In genomic region chr21:17139696-17140095, GRCh38 we compare ENCODE assay signal across 9 cellular contexts.
A peak's percentile ranks its signal among the peaks of the same experiment; 100 is the strongest.
DNase-seq lines count a peak whose midpoint lies in the region; ATAC-seq and TF ChIP-seq lines count a peak whose summit lies in the region.
"Had no signal": no experiment of that assay in that cellular context is flagged by ENCODE, and none has a peak within 500 bp of the region (broad histone marks: within the 10 kb centered on the region; RNA-seq: fewer than 3 reads in every experiment).

No MANE protein-coding gene starts in this region.

- POLR2A ChIA-PET in activated CD4-positive, alpha-beta T cell treated with anti-CD3 and anti-CD28 coated beads for 36 hours (lab: Charles Lee) = no interaction called here

- CTCF ChIA-PET in activated CD4-positive, alpha-beta T cell treated with anti-CD3 and anti-CD28 coated beads for 36 hours (lab: Charles Lee) = no interaction called here

- H3K27me3 ChIP-seq in testis = no peaks in the 10 kb centered on the region
- no peaks in the 10 kb centered on the region for H3K27me3 ChIP-seq in body of pancreas

- peaks cover 1% of the 10 kb centered on the region for H3K9me3 Mint-ChIP-seq in activated CD4-positive, alpha-beta T cell treated with anti-CD3 and anti-CD28 coated beads for 36 hours (ENCODE audit: low read depth)
- H3K9me3 Mint-ChIP-seq in T-helper 2 cell treated with Interferon-gamma antibody and Interleukin-4, amounts not matched to agents 5 μg/mL and 100 μg/mL, for 36 hours = peaks cover 35% of the 10 kb centered on the region

- no peaks in the 10 kb centered on the region for H3K27me3 Mint-ChIP-seq in activated CD4-positive, alpha-beta T cell treated with anti-CD3 and anti-CD28 coated beads for 36 hours
- H3K27me3 Mint-ChIP-seq in T-helper 2 cell treated with Interferon-gamma antibody and Interleukin-4, amounts not matched to agents 5 μg/mL and 100 μg/mL, for 36 hours (ENCODE audit: low read depth) = no peaks in the 10 kb centered on the region

- no peaks in the 10 kb centered on the region for H3K9me3 ChIP-seq in testis
- H3K9me3 ChIP-seq in body of pancreas = no peaks in the 10 kb centered on the region

- intact Hi-C loops in activated CD4-positive, alpha-beta T cell treated with anti-CD3 and anti-CD28 coated beads for 36 hours (cut with DNase I, micrococcal nuclease) = no loop called here
- intact Hi-C loops in Right ventricle myocardium superior (cut with DNase I) = no loop called here
- intact Hi-C loops in testis (cut with DNase I; ENCODE audit: low total_unique reads) = no loop called here
- intact Hi-C loops in body of pancreas (cut with DNase I) = no loop called here

- DNase-seq in activated CD4-positive, alpha-beta T cell treated with anti-CD3 and anti-CD28 coated beads for 36 hours = no peak
- DNase-seq in activated CD4-positive, alpha-beta T cell treated with anti-CD3 and anti-CD28 coated beads for 1 hour = no peak
- DNase-seq in T-helper 2 cell treated with Interferon-gamma antibody and Interleukin-4, amounts not matched to agents 5 μg/mL and 100 μg/mL, for 36 hours (ENCODE audit: low spot score) = no peak
- DNase-seq in Right ventricle myocardium superior = no peak
- no peak for DNase-seq in testis
- no peak for DNase-seq in activated CD4-positive, CD25-positive, alpha-beta regulatory T cell treated with anti-CD3 and anti-CD28 coated beads, Interleukin-2, amount 50 U/mL, for 72 hours
- DNase-seq in body of pancreas = no peak
- no peak for DNase-seq in UCSD-AML1 (lab: John Stamatoyannopoulos, UW; ENCODE audit: unreplicated experiment)
- DNase-seq: occipital lobe had no signal

- H3K36me3 ChIP-seq in testis (ENCODE audit: low read depth, missing control alignments) (no peaks in the 10 kb centered on the region), body of pancreas (replicated peaks in 1 of 2; ENCODE audit: insufficient read depth in 1 of 2, low read depth in 2 of 2) (no peaks in the 10 kb centered on the region)

- H3K36me3 Mint-ChIP-seq in activated CD4-positive, alpha-beta T cell treated with anti-CD3 and anti-CD28 coated beads for 36 hours (ENCODE audit: low read depth) = no peaks in the 10 kb centered on the region
- H3K36me3 Mint-ChIP-seq in T-helper 2 cell treated with Interferon-gamma antibody and Interleukin-4, amounts not matched to agents 5 μg/mL and 100 μg/mL, for 36 hours (ENCODE audit: low read depth) = no peaks in the 10 kb centered on the region

- peak overlapping the region; percentile 36 to 79 for H3K27ac ChIP-seq in testis
- H3K27ac ChIP-seq in body of pancreas = no peak overlapping the region

- TF ChIP-seq CTCF in testis (IDR thresholded peaks at IDR 0.05) (no peak), body of pancreas (IDR thresholded peaks at IDR 0.05) (no peak)

- H3K4me3 Mint-ChIP-seq in activated CD4-positive, alpha-beta T cell treated with anti-CD3 and anti-CD28 coated beads for 36 hours = peak overlapping the region; percentile 51
- peak overlapping the region; percentile 66 for H3K4me3 Mint-ChIP-seq in T-helper 2 cell treated with Interferon-gamma antibody and Interleukin-4, amounts not matched to agents 5 μg/mL and 100 μg/mL, for 36 hours

- H3K4me1 ChIP-seq in testis (no peaks in the 10 kb centered on the region), body of pancreas (no peaks in the 10 kb centered on the region)

- no peak overlapping the region for H3K27ac Mint-ChIP-seq in activated CD4-positive, alpha-beta T cell treated with anti-CD3 and anti-CD28 coated beads for 36 hours
- H3K27ac Mint-ChIP-seq in T-helper 2 cell treated with Interferon-gamma antibody and Interleukin-4, amounts not matched to agents 5 μg/mL and 100 μg/mL, for 36 hours = peak overlapping the region; percentile 11

- no peaks in the 10 kb centered on the region for H3K4me1 Mint-ChIP-seq in activated CD4-positive, alpha-beta T cell treated with anti-CD3 and anti-CD28 coated beads for 36 hours
- no peaks in the 10 kb centered on the region for H3K4me1 Mint-ChIP-seq in T-helper 2 cell treated with Interferon-gamma antibody and Interleukin-4, amounts not matched to agents 5 μg/mL and 100 μg/mL, for 36 hours (ENCODE audit: low read depth)

- H3K4me3 ChIP-seq in testis (peak overlapping the region; percentile 22 to 44), body of pancreas (no peak overlapping the region)

- WGBS in testis, 2 donors = 22 to 25% methylated on average over 5 of the region's 5 CpGs
- WGBS in body of pancreas, 2 donors = 41 to 56% methylated on average over 5 of the region's 5 CpGs

- TF ChIP-seq POLR2A in testis (IDR thresholded peaks at IDR 0.05) = no peak
- no peak for TF ChIP-seq POLR2A in body of pancreas (IDR thresholded peaks at IDR 0.05)

- ATAC-seq in activated CD4-positive, alpha-beta T cell treated with anti-CD3 and anti-CD28 coated beads for 36 hours = peak; percentile 61
- ATAC-seq in Right ventricle myocardium superior (ENCODE audit: poor library complexity) (peak; percentile 70), body of pancreas (no peak)

Comparison
In these comparisons a context has a peak if more than half of its experiments do, and no peak if none do; other contexts are left out.
1. H3K27ac ChIP-seq: peak in testis (2 of 2); none in body of pancreas (0 of 4).
2. H3K4me3 ChIP-seq: peak in testis (2 of 2); none in body of pancreas (0 of 2).